In genomic region chr10:76139431-76139830, GRCh38 we compare ENCODE assay signal across 14 cellular contexts.
DNase-seq lines count a peak whose midpoint lies in the region; ATAC-seq and TF ChIP-seq lines count a peak whose summit lies in the region.
"Had no signal": no experiment of that assay in that cellular context is flagged by ENCODE, and none has a peak within 500 bp of the region (broad histone marks: within the 10 kb centered on the region; RNA-seq: fewer than 3 reads in every experiment).

No MANE protein-coding gene starts in this region.

- POLR2A ChIA-PET in CD4-positive, alpha-beta T cell (lab: Charles Lee): interaction anchor here (1.1 to 2.0 kb wide), 2 partner anchors 40 to 164 kb away, joined by 3 to 8 read pairs; no protein-coding TSS in a partner anchor

- H3K4me3 ChIP-seq in neural cell (ENCODE audit: low read length): no peak overlapping the region
- no peak overlapping the region for H3K4me3 ChIP-seq in neuronal stem cell (ENCODE audit: low read length in 2 of 2)
- H3K4me3 ChIP-seq in coronary artery: no peak overlapping the region
- H3K4me3 ChIP-seq: BLaER1 treated with 17β-estradiol and CSF1 and Interleukin-3, amounts not matched to agents 10 nM and 100 nM; GM12878 had no signal

- no peak overlapping the region for H2BK15ac ChIP-seq in neuronal stem cell (ENCODE audit: low read length)

- H3K23ac ChIP-seq in neuronal stem cell (ENCODE audit: low read depth, low read length, poor library complexity): no peak overlapping the region

- H2BK120ac ChIP-seq in neuronal stem cell (ENCODE audit: low read depth, low read length): no peak overlapping the region

- peaks cover 2% of the 10 kb centered on the region for H3K4me1 Mint-ChIP-seq in activated T-cell treated with anti-CD3 and anti-CD28 coated beads, Interleukin-2, amount 50 U/mL, for 4 hours (ENCODE audit: low read depth)
- peaks cover 14% of the 10 kb centered on the region for H3K4me1 Mint-ChIP-seq in activated T-cell treated with anti-CD3 and anti-CD28 coated beads, Interleukin-2, amount 50 U/mL, for 24 hours (ENCODE audit: low read depth)
- H3K4me1 Mint-ChIP-seq in CD4-positive, alpha-beta T cell (ENCODE audit: low read depth): peaks cover 8% of the 10 kb centered on the region
- H3K4me1 Mint-ChIP-seq: CD4-positive, alpha-beta memory T cell had no signal

- no peaks in the 10 kb centered on the region for H4K20me1 ChIP-seq in neural cell (ENCODE audit: insufficient read depth)
- H4K20me1 ChIP-seq: BLaER1 treated with 17β-estradiol and CSF1 and Interleukin-3, amounts not matched to agents 10 nM and 100 nM had no signal

- no peak overlapping the region for H3K4ac ChIP-seq in neuronal stem cell (ENCODE audit: low read length)

- peak; percentile 71 to 86 for ATAC-seq in activated T-cell treated with anti-CD3 and anti-CD28 coated beads, Interleukin-2, amount 50 U/mL, for 4 hours
- peak; percentile 78 for ATAC-seq in CD4-positive, alpha-beta T cell (ENCODE audit: poor library complexity)
- ATAC-seq: HCT116 had no signal

- intact Hi-C loops in CD4-positive, alpha-beta T cell (cut with DNase I, micrococcal nuclease): loop anchor here in 1 of 2 experiments (5.0 kb wide), 1 partner anchor 93 kb away; no protein-coding TSS in a partner anchor

- H3K79me2 ChIP-seq in neural cell (replicated peaks; ENCODE audit: insufficient read depth, low read length): no peaks in the 10 kb centered on the region

- no peak overlapping the region for H2AK5ac ChIP-seq in neuronal stem cell (ENCODE audit: low read depth, low read length)

- H3K4me1 ChIP-seq in neuronal stem cell (ENCODE audit: control insufficient read depth in 2 of 2, insufficient read depth in 1 of 2, low read depth in 1 of 2, low read length in 2 of 2): peaks cover 0 to 3% of the 10 kb centered on the region in 2 donors
- H3K4me1 ChIP-seq: BLaER1 treated with 17β-estradiol and CSF1 and Interleukin-3, amounts not matched to agents 10 nM and 100 nM had no signal

- DNase-seq in activated T-cell treated with anti-CD3 and anti-CD28 coated beads, Interleukin-2, amount 50 U/mL, for 4 hours: no peak
- DNase-seq in activated T-cell treated with anti-CD3 and anti-CD28 coated beads, Interleukin-2, amount 50 U/mL, for 24 hours: no peak
- no peak for DNase-seq in CD4-positive, alpha-beta T cell
- DNase-seq in left kidney (ENCODE audit: low read depth, low spot score) (peak; percentile 53), neuronal stem cell (ENCODE audit: low spot score) (no peak), coronary artery (ENCODE audit: low spot score) (no peak)
- DNase-seq: ACHN, DMS79 had no signal

- H4K8ac ChIP-seq in neuronal stem cell (ENCODE audit: low read depth, low read length): no peak overlapping the region

- no peaks in the 10 kb centered on the region for H3K79me1 ChIP-seq in neuronal stem cell (ENCODE audit: low read depth, low read length)

- no peak overlapping the region for H4K91ac ChIP-seq in neuronal stem cell (ENCODE audit: low read depth, low read length, poor library complexity)

- H3K36me3 ChIP-seq in neural cell (ENCODE audit: insufficient read depth, low read length) (no peaks in the 10 kb centered on the region), neuronal stem cell (replicated peaks in 1 of 2; ENCODE audit: control insufficient read depth in 2 of 2, insufficient read depth in 2 of 2, low read length in 2 of 2) (no peaks in the 10 kb centered on the region)
- H3K36me3 ChIP-seq: BLaER1 treated with 17β-estradiol and CSF1 and Interleukin-3, amounts not matched to agents 10 nM and 100 nM had no signal

- H3K27ac Mint-ChIP-seq in activated T-cell treated with anti-CD3 and anti-CD28 coated beads, Interleukin-2, amount 50 U/mL, for 24 hours: no peak overlapping the region
- peak overlapping the region; percentile 78 for H3K27ac Mint-ChIP-seq in CD4-positive, alpha-beta T cell

- no peaks in the 10 kb centered on the region for H3K27me3 ChIP-seq in CD4-positive, alpha-beta T cell (ENCODE audit: control insufficient read depth, insufficient read depth, low read length)
- H3K27me3 ChIP-seq in neural cell (ENCODE audit: insufficient read depth, low read depth, low read length) (no peaks in the 10 kb centered on the region), neuronal stem cell (ENCODE audit: control insufficient read depth in 3 of 3, insufficient read depth in 3 of 3, low read depth in 1 of 3, low read length in 3 of 3) (no peaks in the 10 kb centered on the region)
- H3K27me3 ChIP-seq: BLaER1 treated with 17β-estradiol and CSF1 and Interleukin-3, amounts not matched to agents 10 nM and 100 nM had no signal

- TF ChIP-seq CTCF in CD4-positive, alpha-beta T cell (IDR thresholded peaks at IDR 0.05): no peak
- TF ChIP-seq CTCF in neural cell (IDR thresholded peaks at IDR 0.05; ENCODE audit: poor library complexity, severe bottlenecking) (no peak), coronary artery (IDR thresholded peaks at IDR 0.05) (no peak)

- H2BK12ac ChIP-seq in neuronal stem cell (ENCODE audit: low read length): no peak overlapping the region

- H3K4me3 Mint-ChIP-seq in activated T-cell treated with anti-CD3 and anti-CD28 coated beads, Interleukin-2, amount 50 U/mL, for 4 hours: no peak overlapping the region
- no peak overlapping the region for H3K4me3 Mint-ChIP-seq in activated T-cell treated with anti-CD3 and anti-CD28 coated beads, Interleukin-2, amount 50 U/mL, for 24 hours
- H3K4me3 Mint-ChIP-seq in CD4-positive, alpha-beta T cell: peak overlapping the region; percentile 40
- H3K4me3 Mint-ChIP-seq: CD4-positive, alpha-beta memory T cell had no signal

- H2AFZ ChIP-seq in neural cell (ENCODE audit: low read depth, low read length) (no peak overlapping the region), neuronal stem cell (ENCODE audit: low read length) (no peak overlapping the region)

- WGBS in neuronal stem cell (ENCODE audit: extremely low coverage in 2 of 2, insufficient read length in 2 of 2, insufficient replicate concordance in 1 of 2), 2 donors: 100% methylated on average over 2 of the region's 5 CpGs; no CpG with 5 or more reads in 1 of the 2 donors

- no peaks in the 10 kb centered on the region for H3K36me3 Mint-ChIP-seq in activated T-cell treated with anti-CD3 and anti-CD28 coated beads, Interleukin-2, amount 50 U/mL, for 4 hours (ENCODE audit: insufficient read depth)
- H3K36me3 Mint-ChIP-seq in activated T-cell treated with anti-CD3 and anti-CD28 coated beads, Interleukin-2, amount 50 U/mL, for 24 hours (ENCODE audit: low read depth): no peaks in the 10 kb centered on the region
- H3K36me3 Mint-ChIP-seq in CD4-positive, alpha-beta T cell (ENCODE audit: low read depth): no peaks in the 10 kb centered on the region
- H3K36me3 Mint-ChIP-seq: CD4-positive, alpha-beta memory T cell had no signal

- no peaks in the 10 kb centered on the region for H3K27me3 Mint-ChIP-seq in activated T-cell treated with anti-CD3 and anti-CD28 coated beads, Interleukin-2, amount 50 U/mL, for 4 hours (ENCODE audit: low read depth)
- H3K27me3 Mint-ChIP-seq in activated T-cell treated with anti-CD3 and anti-CD28 coated beads, Interleukin-2, amount 50 U/mL, for 24 hours: no peaks in the 10 kb centered on the region
- H3K27me3 Mint-ChIP-seq in CD4-positive, alpha-beta T cell: no peaks in the 10 kb centered on the region
- H3K27me3 Mint-ChIP-seq: CD4-positive, alpha-beta memory T cell had no signal

- no peak overlapping the region for H2BK5ac ChIP-seq in neuronal stem cell (ENCODE audit: low read length)

- H3K9me3 ChIP-seq in CD4-positive, alpha-beta T cell (ENCODE audit: control insufficient read depth, low read length): no peaks in the 10 kb centered on the region
- H3K9me3 ChIP-seq in neural cell (ENCODE audit: low read length): no peaks in the 10 kb centered on the region
- no peaks in the 10 kb centered on the region for H3K9me3 ChIP-seq in neuronal stem cell (replicated peaks in 1 of 2; ENCODE audit: control insufficient read depth in 2 of 2, insufficient read depth in 1 of 2, low read depth in 1 of 2, low read length in 2 of 2)
- H3K9me3 ChIP-seq: BLaER1 treated with 17β-estradiol and CSF1 and Interleukin-3, amounts not matched to agents 10 nM and 100 nM had no signal

- H3F3A ChIP-seq in neural cell (ENCODE audit: insufficient read depth, low read length, poor library complexity, severe bottlenecking): no peaks in the 10 kb centered on the region

- no peaks in the 10 kb centered on the region for H3K9me2 ChIP-seq in neural cell (ENCODE audit: insufficient read depth, low read length)

- H3K4me2 ChIP-seq in neural cell (ENCODE audit: low read length): no peak overlapping the region
- no peak overlapping the region for H3K4me2 ChIP-seq in neuronal stem cell (ENCODE audit: insufficient read depth, low read length, poor library complexity, severe bottlenecking)
- H3K4me2 ChIP-seq: BLaER1 treated with 17β-estradiol and CSF1 and Interleukin-3, amounts not matched to agents 10 nM and 100 nM had no signal

- CTCF ChIA-PET in CD4-positive, alpha-beta T cell (lab: Charles Lee): no interaction called here

- no peak for TF ChIP-seq RAD21 in neural cell (conservative IDR thresholded peaks at IDR 0.05)

- no peak overlapping the region for H3K14ac ChIP-seq in neuronal stem cell (ENCODE audit: low read length)

- no peaks in the 10 kb centered on the region for H3K9me3 Mint-ChIP-seq in activated T-cell treated with anti-CD3 and anti-CD28 coated beads, Interleukin-2, amount 50 U/mL, for 4 hours
- no peaks in the 10 kb centered on the region for H3K9me3 Mint-ChIP-seq in activated T-cell treated with anti-CD3 and anti-CD28 coated beads, Interleukin-2, amount 50 U/mL, for 24 hours
- H3K9me3 Mint-ChIP-seq in CD4-positive, alpha-beta T cell: no peaks in the 10 kb centered on the region

- H3K18ac ChIP-seq in neuronal stem cell (ENCODE audit: low read length): no peak overlapping the region

- H3K9ac ChIP-seq in neural cell (ENCODE audit: low read length) (no peak overlapping the region), neuronal stem cell (ENCODE audit: low read depth, low read length, poor library complexity) (no peak overlapping the region)
- H3K9ac ChIP-seq: BLaER1 treated with 17β-estradiol and CSF1 and Interleukin-3, amounts not matched to agents 10 nM and 100 nM had no signal

- H3K27ac ChIP-seq in CD4-positive, alpha-beta T cell (ENCODE audit: low read depth, low read length): no peak overlapping the region
- H3K27ac ChIP-seq in neural cell (ENCODE audit: low read length): no peak overlapping the region
- H3K27ac ChIP-seq in neuronal stem cell (replicated peaks; ENCODE audit: low read length): no peak overlapping the region
- no peak overlapping the region for H3K27ac ChIP-seq in coronary artery
- H3K27ac ChIP-seq: BLaER1 treated with 17β-estradiol and CSF1 and Interleukin-3, amounts not matched to agents 10 nM and 100 nM; HL-60 had no signal

- TF ChIP-seq EP300 in neural cell (conservative IDR thresholded peaks at IDR 0.05; ENCODE audit: poor library complexity, severe bottlenecking): peak; percentile 10

TF ChIP-seq in neural cell, 6 proteins besides CTCF, POLR2A, EP300 and RAD21 (continues in another document):
- no peak for TF ChIP-seq SMC3 (conservative IDR thresholded peaks at IDR 0.05; ENCODE audit: poor library complexity)
- no peak for TF ChIP-seq POLR2AphosphoS5 (IDR thresholded peaks at IDR 0.05)
